Comparison of ENCODE assay signal across 9 cellular contexts in genomic region chr7:130998993-130999602, GRCh38.
DNase-seq lines count a peak whose midpoint lies in the region; ATAC-seq, FAIRE-seq and TF ChIP-seq lines count a peak whose summit lies in the region.
"Had no signal": no experiment of that assay in that cellular context is flagged by ENCODE, and none has a peak within 500 bp of the region (broad histone marks: within the 10 kb centered on the region; RNA-seq: fewer than 3 reads in every experiment).

No MANE protein-coding gene starts in this region.

- no peak for TF ChIP-seq RAD21 in K562 (CRISPR knock-in tag; conservative IDR thresholded peaks at IDR 0.05 in 1 of 2, IDR thresholded peaks at IDR 0.05 in 1 of 2)

- H3K27me3 Mint-ChIP-seq in CD4-positive, alpha-beta T cell, result no peaks in the 10 kb centered on the region
- no peaks in the 10 kb centered on the region for H3K27me3 Mint-ChIP-seq in naive B cell

- no peak overlapping the region for H3K27ac ChIP-seq in CD4-positive, alpha-beta T cell (ENCODE audit: low read depth, low read length)
- no peak overlapping the region for H3K27ac ChIP-seq in K562 (ENCODE audit: extremely low read depth, low read depth, low read length)
- H3K27ac ChIP-seq in lower lobe of right lung, result no peak overlapping the region
- H3K27ac ChIP-seq: cardiac muscle cell had no signal

- TF ChIP-seq CTCF in CD4-positive, alpha-beta T cell (IDR thresholded peaks at IDR 0.05), result no peak
- TF ChIP-seq CTCF in K562 (IDR thresholded peaks at IDR 0.05 in 2 of 3, conservative IDR thresholded peaks at IDR 0.05 in 1 of 3; ENCODE audit: insufficient read depth in 2 of 3, low read depth in 1 of 3, low read length in 3 of 3) (no peak), lower lobe of right lung (IDR thresholded peaks at IDR 0.05) (no peak)

- H3K9me1 ChIP-seq in K562 (ENCODE audit: control insufficient read depth, insufficient read depth, low read length), result no peaks in the 10 kb centered on the region

- H4K20me1 ChIP-seq in K562 (replicated peaks; ENCODE audit: control insufficient read depth, insufficient read depth, low read length), result no peaks in the 10 kb centered on the region

- no peak for FAIRE-seq in K562 (lab: Jason Lieb, UNC)

- peaks cover 0 to 7% of the 10 kb centered on the region in 2 experiments; a peak in 3 of 5 replicates for H3K4me1 ChIP-seq in K562 (replicated peaks in 1 of 2; ENCODE audit: control insufficient read depth in 2 of 2, insufficient read depth in 2 of 2, low read length in 2 of 2)
- peaks cover 69% of the 10 kb centered on the region for H3K4me1 ChIP-seq in lower lobe of right lung

- DNase-seq in CD4-positive, alpha-beta T cell, result no peak
- DNase-seq in KBM-7, result peak; percentile 22
- no peak for DNase-seq in K562 (ENCODE audit: extremely low read depth in 1 of 4, low spot score in 3 of 4)
- no peak for DNase-seq in naive B cell
- DNase-seq in MV-4-11 (lab: John Stamatoyannopoulos, UW), result no peak
- DNase-seq in lower lobe of right lung, result no peak
- DNase-seq in left ventricle myocardium superior, result no peak

- TF ChIP-seq EP300 in K562 (IDR thresholded peaks at IDR 0.05; ENCODE audit: low read length), result no peak

- TF ChIP-seq POLR2A in K562 (conservative IDR thresholded peaks at IDR 0.05), result no peak

- peaks cover 5% of the 10 kb centered on the region for H3K9me3 Mint-ChIP-seq in CD4-positive, alpha-beta T cell
- H3K9me3 Mint-ChIP-seq in naive B cell, result no peaks in the 10 kb centered on the region

- H3K4me2 ChIP-seq in K562 (ENCODE audit: insufficient read depth, low read length), result no peak overlapping the region

- H3K4me3 ChIP-seq in K562 (no peak overlapping the region), lower lobe of right lung (no peak overlapping the region)
- H3K4me3 ChIP-seq: cardiac muscle cell had no signal

- intact Hi-C loops in CD4-positive, alpha-beta T cell (cut with DNase I, micrococcal nuclease), result loop anchor here in 1 of 2 experiments (5.0 kb wide), 1 partner anchor 37 kb away; no protein-coding TSS in a partner anchor
- intact Hi-C loops in K562 (cut with micrococcal nuclease), result no loop called here
- intact Hi-C loops in lower lobe of right lung (cut with DNase I), result no loop called here
- intact Hi-C loops in left ventricle myocardium superior (cut with micrococcal nuclease), result no loop called here

- H3K36me3 Mint-ChIP-seq in CD4-positive, alpha-beta T cell (ENCODE audit: low read depth), result peaks cover 75% of the 10 kb centered on the region
- H3K36me3 Mint-ChIP-seq in naive B cell, result peaks cover 0 to 9% of the 10 kb centered on the region in 2 donors

- in situ Hi-C loops in KBM-7 (cut with MboI; ENCODE audit: low pct_unique_long_range_greater_than_20kb, low sequenced_read_pairs) (no loop called here), K562 (cut with MboI) (no loop called here)

- H3K36me3 ChIP-seq in K562 (ENCODE audit: control insufficient read depth, insufficient read depth, low read length) (no peaks in the 10 kb centered on the region), lower lobe of right lung (peaks cover 17% of the 10 kb centered on the region)
- H3K36me3 ChIP-seq: cardiac muscle cell had no signal

- H3K9me3 ChIP-seq in CD4-positive, alpha-beta T cell (ENCODE audit: control insufficient read depth, low read length), result no peaks in the 10 kb centered on the region
- H3K9me3 ChIP-seq in K562 (replicated peaks; ENCODE audit: control insufficient read depth, insufficient read depth, low read depth, low read length) (no peaks in the 10 kb centered on the region), lower lobe of right lung (peaks cover 9% of the 10 kb centered on the region)

- no peak overlapping the region for H2AFZ ChIP-seq in K562 (ENCODE audit: low read depth, low read length)

- H3K9ac ChIP-seq in K562 (ENCODE audit: insufficient read depth in 1 of 2, low read depth in 2 of 2, low read length in 2 of 2), result no peak overlapping the region

- peak overlapping the region; percentile 76 for H3K27ac Mint-ChIP-seq in CD4-positive, alpha-beta T cell
- H3K27ac Mint-ChIP-seq in naive B cell, result peak overlapping the region in 5 of 6 donors; percentile 32 to 97 (median 89)

- BruUV-seq in K562 (replicated peaks; lab: Mats Ljungman, UMichigan), result no TSS peak

- WGBS in K562 (ENCODE audit: insufficient coverage, low coverage, missing lambda C conversion rate), result 71% methylated on average over 3 of the region's 3 CpGs

- H3K27me3 ChIP-seq in CD4-positive, alpha-beta T cell (ENCODE audit: control insufficient read depth, insufficient read depth, low read length), result no peaks in the 10 kb centered on the region
- H3K27me3 ChIP-seq in K562 (ENCODE audit: control insufficient read depth in 2 of 2, insufficient read depth in 2 of 2, low read length in 2 of 2) (no peaks in the 10 kb centered on the region), lower lobe of right lung (ENCODE audit: low read depth) (no peaks in the 10 kb centered on the region)
- H3K27me3 ChIP-seq: cardiac muscle cell had no signal

- CTCF ChIA-PET in CD4-positive, alpha-beta T cell (lab: Charles Lee), result interaction anchor here (1.0 to 1.9 kb wide), 2 partner anchors 17 to 41 kb away, joined by 3 to 6 read pairs; no protein-coding TSS in a partner anchor
- CTCF ChIA-PET in K562 (lab: Yijun Ruan, JAX; ENCODE audit: low intra/inter-chr PET ratio), result no interaction called here

- POLR2A ChIA-PET in CD4-positive, alpha-beta T cell (lab: Charles Lee), result no interaction called here
- POLR2A ChIA-PET in K562 (lab: Yijun Ruan, JAX), result interaction anchor here (0.6 kb wide), 2 partner anchors 23 to 32 kb away, joined by 3 read pairs; no protein-coding TSS in a partner anchor

- ATAC-seq in CD4-positive, alpha-beta T cell (ENCODE audit: poor library complexity), result peak; percentile 8
- ATAC-seq in K562 (no peak), naive B cell (ENCODE audit: low read depth in 2 of 2) (peak in 1 of 2 donors; percentile 38), lower lobe of right lung (no peak), GM21526 (IDR thresholded peaks at IDR 0.05; ENCODE audit: low FRiP score, unreplicated experiment) (no peak), left ventricle myocardium superior (no peak)

- peaks cover 92% of the 10 kb centered on the region for H3K4me1 Mint-ChIP-seq in CD4-positive, alpha-beta T cell (ENCODE audit: low read depth)
- peaks cover 53 to 84% (median 57%) of the 10 kb centered on the region in 3 donors for H3K4me1 Mint-ChIP-seq in naive B cell

- peak overlapping the region; percentile 74 for H3K4me3 Mint-ChIP-seq in CD4-positive, alpha-beta T cell
- peak overlapping the region in 7 of 8 donors; percentile 2 to 84 (median 53) for H3K4me3 Mint-ChIP-seq in naive B cell

- no peaks in the 10 kb centered on the region for H3K79me2 ChIP-seq in K562 (ENCODE audit: control insufficient read depth, insufficient read depth, low read length)

TF ChIP-seq in K562, 482 proteins besides CTCF, POLR2A, EP300 and RAD21:
- TF ChIP-seq ZKSCAN1 (IDR thresholded peaks at IDR 0.05; ENCODE audit: low read depth, low read length), result no peak
- no peak for TF ChIP-seq POLR2AphosphoS5 (IDR thresholded peaks at IDR 0.05; ENCODE audit: control insufficient read depth, insufficient read depth, low read depth, low read length)
- no peak for TF ChIP-seq ZNF778 (CRISPR knock-in tag; IDR thresholded peaks at IDR 0.05)
- 0 out of 2 replicates have a peak, but pooled peaks have one; percentile 9 for TF ChIP-seq ZNF584 (CRISPR knock-in tag; IDR thresholded peaks at IDR 0.05; ENCODE audit: low read depth)
- TF ChIP-seq ARID3B (CRISPR knock-in tag; IDR thresholded peaks at IDR 0.05; ENCODE audit: borderline replicate concordance), result no peak
